ENCODE assay signal across 10 cellular contexts in the genomic region with DNA sequence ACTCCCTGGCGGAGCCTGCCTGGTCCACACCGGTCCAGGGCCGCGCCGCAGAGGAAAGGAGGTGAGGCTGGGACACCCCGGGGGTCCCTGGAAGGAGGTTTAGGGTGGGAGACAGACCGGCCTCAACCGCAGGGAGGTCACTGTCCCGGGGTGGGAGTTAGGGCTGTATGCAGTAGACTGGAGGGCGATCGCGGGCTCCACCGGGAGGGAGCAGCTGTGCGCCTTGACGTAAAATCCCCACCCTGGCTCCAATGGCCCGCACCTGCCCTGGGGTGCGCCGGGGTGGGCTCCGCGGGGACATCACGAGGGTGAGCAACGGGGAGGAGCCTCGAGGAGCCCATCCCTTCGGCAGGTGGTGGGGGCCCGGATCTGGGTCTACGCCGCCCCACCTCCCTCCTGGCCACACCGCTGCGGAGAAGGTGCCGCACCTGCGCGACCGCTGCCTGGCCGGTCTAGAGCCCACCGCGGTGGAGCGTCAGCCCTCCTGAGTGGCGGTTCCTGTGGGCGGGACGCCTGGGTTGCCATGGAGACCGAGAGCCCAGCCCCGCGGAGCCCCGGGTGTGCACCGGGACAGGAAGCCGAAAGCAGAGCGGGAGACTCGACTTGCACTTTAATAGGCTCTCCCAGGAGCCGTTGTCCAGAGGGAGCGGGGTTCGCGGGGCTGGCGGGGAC.
DNase-seq lines count a peak whose midpoint lies in the region; ATAC-seq, FAIRE-seq and TF ChIP-seq lines count a peak whose summit lies in the region.
"Had no signal": no experiment of that assay in that cellular context is flagged by ENCODE, and none has a peak within 500 bp of the region (broad histone marks: within the 10 kb centered on the region; RNA-seq: fewer than 3 reads in every experiment).

No MANE protein-coding gene starts in this region.

- H3K27me3 Mint-ChIP-seq in activated T-helper 17 cell treated with anti-CD3 and anti-CD28 coated beads, Interleukin-2, amount 50 U/mL, for 72 hours = peaks cover 33% of the 10 kb centered on the region
- peaks cover 87% of the 10 kb centered on the region for H3K27me3 Mint-ChIP-seq in mesothelial cell of epicardium (ENCODE audit: low read depth)

- peaks cover 6% of the 10 kb centered on the region for H3K4me1 Mint-ChIP-seq in activated T-helper 17 cell treated with anti-CD3 and anti-CD28 coated beads, Interleukin-2, amount 50 U/mL, for 72 hours
- H3K4me1 Mint-ChIP-seq in mesothelial cell of epicardium = peaks cover 5% of the 10 kb centered on the region

- no peak overlapping the region for H3K9ac ChIP-seq in GM23248

- intact Hi-C loops in A673 (cut with micrococcal nuclease; ENCODE audit: unreplicated experiment) = no loop called here

- CTCF ChIA-PET in A673 (lab: Charles Lee) = no interaction called here

- no peak overlapping the region for H3K27ac ChIP-seq in A673 (ENCODE audit: low read depth, low read length, poor library complexity, severe bottlenecking)
- no peak overlapping the region for H3K27ac ChIP-seq in GM23248
- H3K27ac ChIP-seq in small intestine (ENCODE audit: low read depth in 1 of 2, low read length in 1 of 2) = no peak overlapping the region
- H3K27ac ChIP-seq: epithelial cell of prostate had no signal

- peak overlapping the region; percentile 0 for H3K4me3 Mint-ChIP-seq in activated T-helper 17 cell treated with anti-CD3 and anti-CD28 coated beads, Interleukin-2, amount 50 U/mL, for 72 hours
- H3K4me3 Mint-ChIP-seq in mesothelial cell of epicardium = peak overlapping the region; percentile 61

- H3K9me2 ChIP-seq in GM23248 (ENCODE audit: insufficient read depth) = no peaks in the 10 kb centered on the region

- H3K36me3 Mint-ChIP-seq in activated T-helper 17 cell treated with anti-CD3 and anti-CD28 coated beads, Interleukin-2, amount 50 U/mL, for 72 hours (ENCODE audit: low read depth) = peaks cover 7% of the 10 kb centered on the region
- H3K36me3 Mint-ChIP-seq in mesothelial cell of epicardium = no peaks in the 10 kb centered on the region

- POLR2A ChIA-PET in A673 (lab: Charles Lee; ENCODE audit: low non-redundant PET) = no interaction called here

- in situ Hi-C loops in GM23248 (cut with MboI) = no loop called here

- BruUV-seq in A673 (replicated peaks; lab: Mats Ljungman, UMichigan) = no TSS peak

- no peaks in the 10 kb centered on the region for H3F3A ChIP-seq in GM23248 (ENCODE audit: insufficient read depth)

- TF ChIP-seq CTCF in A673 (conservative IDR thresholded peaks at IDR 0.05; ENCODE audit: low read depth, low read length) (no peak), mesothelial cell of epicardium (IDR thresholded peaks at IDR 0.05; ENCODE audit: unreplicated experiment) (no peak)

- H3K9me3 ChIP-seq in A673 (ENCODE audit: low read depth, low read length, poor library complexity, severe bottlenecking) (no peaks in the 10 kb centered on the region), GM23248 (ENCODE audit: low read depth) (no peaks in the 10 kb centered on the region), small intestine (ENCODE audit: control insufficient read depth, low read depth) (no peaks in the 10 kb centered on the region)

- ATAC-seq in activated T-helper 17 cell treated with anti-CD3 and anti-CD28 coated beads, Interleukin-2, amount 50 U/mL, for 72 hours (replicated peaks) = no peak
- ATAC-seq in GM18867 (IDR thresholded peaks at IDR 0.05; ENCODE audit: unreplicated experiment) = no peak

- H3K4me3 ChIP-seq in A673 (ENCODE audit: low read depth, low read length, poor library complexity, severe bottlenecking) (peak overlapping the region; percentile 41), GM23248 (no peak overlapping the region), small intestine (ENCODE audit: low read depth in 1 of 2, low read length in 2 of 2) (no peak overlapping the region)

- peaks cover 12% of the 10 kb centered on the region for H3K27me3 ChIP-seq in A673 (replicated peaks; ENCODE audit: insufficient read depth, low read depth, low read length, poor library complexity)
- H3K27me3 ChIP-seq in GM23248 (replicated peaks; ENCODE audit: insufficient read depth) = peaks cover 56% of the 10 kb centered on the region
- H3K27me3 ChIP-seq in small intestine (ENCODE audit: control insufficient read depth in 2 of 2, insufficient read depth in 2 of 2, low read length in 2 of 2) = peaks cover 3 to 17% of the 10 kb centered on the region in 2 donors

- no peak for FAIRE-seq in small intestine (lab: Jason Lieb, UNC)

- no peak overlapping the region for H3K27ac Mint-ChIP-seq in activated T-helper 17 cell treated with anti-CD3 and anti-CD28 coated beads, Interleukin-2, amount 50 U/mL, for 72 hours
- no peak overlapping the region for H3K27ac Mint-ChIP-seq in mesothelial cell of epicardium

- peak; percentile 77 for DNase-seq in A673 (ENCODE audit: low spot score)
- DNase-seq in GM23248 = peak; percentile 42
- peak; percentile 58 to 78 for DNase-seq in mesothelial cell of epicardium (ENCODE audit: low spot score in 2 of 2, unreplicated experiment in 2 of 2)
- DNase-seq in RKO (ENCODE audit: low spot score) = no peak
- DNase-seq in T-helper 1 cell = no peak
- no peak for DNase-seq in small intestine
- DNase-seq: NCI-H2081 treated with DMSO at 0.1 percent for 48 hours had no signal

- H3K4me2 ChIP-seq in GM23248 (ENCODE audit: unreplicated experiment) = no peak overlapping the region

- WGBS in GM23248 (ENCODE audit: low coverage in 1 of 2, low lambda C conversion rate in 2 of 2, missing lambda C conversion rate in 2 of 2), 2 experiments = 8 to 10% methylated on average over 36 to 37 of the region's 53 CpGs
- WGBS in small intestine, 3 donors = 6 to 13% (median 6%) methylated on average over 42 to 53 of the region's 53 CpGs

- H3K4me1 ChIP-seq in A673 (ENCODE audit: insufficient read depth, low read length, poor library complexity, severe bottlenecking) (peaks cover 14% of the 10 kb centered on the region), GM23248 (ENCODE audit: insufficient read depth) (no peaks in the 10 kb centered on the region), small intestine (ENCODE audit: control insufficient read depth in 2 of 2, insufficient read depth in 1 of 2, low read depth in 1 of 2, low read length in 1 of 2) (no peaks in the 10 kb centered on the region)

- H3K79me2 ChIP-seq in GM23248 (ENCODE audit: insufficient read depth) = no peaks in the 10 kb centered on the region

- H2AFZ ChIP-seq in GM23248 = no peak overlapping the region

- no peaks in the 10 kb centered on the region for H4K20me1 ChIP-seq in GM23248 (ENCODE audit: insufficient read depth)

- no peaks in the 10 kb centered on the region for H3K36me3 ChIP-seq in A673 (ENCODE audit: insufficient read depth, low read length, poor library complexity, severe bottlenecking)
- H3K36me3 ChIP-seq in GM23248 (ENCODE audit: low read depth) = no peaks in the 10 kb centered on the region
- no peaks in the 10 kb centered on the region for H3K36me3 ChIP-seq in small intestine (ENCODE audit: control insufficient read depth in 2 of 2, insufficient read depth in 2 of 2, low read length in 2 of 2)

- no peaks in the 10 kb centered on the region for H3K9me3 Mint-ChIP-seq in activated T-helper 17 cell treated with anti-CD3 and anti-CD28 coated beads, Interleukin-2, amount 50 U/mL, for 72 hours
- no peaks in the 10 kb centered on the region for H3K9me3 Mint-ChIP-seq in mesothelial cell of epicardium

Comparison
In these comparisons a context has a peak if more than half of its experiments do, and no peak if none do; other contexts are left out.
1. DNase-seq: peak in A673 (single experiment), GM23248 (single experiment) and mesothelial cell of epicardium (2 of 2); none in RKO (single experiment), T-helper 1 cell (0 of 5) and small intestine (single experiment).